In genomic region chr6:44225579-44226325, GRCh38 we compare ENCODE assay signal across 12 cellular contexts. TPM values are rescaled to one million over a fixed set of nuclear protein-coding genes. Genes with fewer than 3 reads are reported as not detected.
DNase-seq lines count a peak whose midpoint lies in the region; ATAC-seq and TF ChIP-seq lines count a peak whose summit lies in the region.
"Had no signal": no experiment of that assay in that cellular context is flagged by ENCODE, and none has a peak within 500 bp of the region (broad histone marks: within the 10 kb centered on the region; RNA-seq: fewer than 3 reads in every experiment).

No MANE protein-coding gene starts in this region.

- no peaks in the 10 kb centered on the region for H3K9me3 Mint-ChIP-seq in T-helper 2 cell treated with Interferon-gamma antibody and Interleukin-4, amounts not matched to agents 5 μg/mL and 100 μg/mL, for 36 hours

- TF ChIP-seq POLR2A in esophagus squamous epithelium (IDR thresholded peaks at IDR 0.05), result no peak

- H3K36me3 Mint-ChIP-seq in T-helper 2 cell treated with Interferon-gamma antibody and Interleukin-4, amounts not matched to agents 5 μg/mL and 100 μg/mL, for 36 hours (ENCODE audit: low read depth), result peaks cover 5% of the 10 kb centered on the region

- no peak for DNase-seq in T-helper 2 cell treated with Interferon-gamma antibody and Interleukin-4, amounts not matched to agents 5 μg/mL and 100 μg/mL, for 36 hours (ENCODE audit: low spot score)
- no peak for DNase-seq in T-helper 2 cell
- peak in 1 of 2 experiments; percentile 54 for DNase-seq in SJCRH30
- DNase-seq in esophagus squamous epithelium (lab: John Stamatoyannopoulos, UW), result no peak
- no peak for DNase-seq in COLO829 (ENCODE audit: low spot score)
- DNase-seq in DMS53 (lab: John Stamatoyannopoulos, UW), result no peak
- DNase-seq: activated CD4-positive, alpha-beta T cell treated with anti-CD3 and anti-CD28 coated beads, Interleukin-2, amount 50 U/mL, for 4 hours; dermis blood vessel endothelial cell; NCI-H526 treated with DMSO at 0.1 percent for 48 hours; stimulated activated CD4-positive, alpha-beta T cell treated with anti-CD3 and anti-CD28 coated beads, Interleukin-4, amount 100 ng/mL, for 24 hours had no signal

- intact Hi-C loops in esophagus squamous epithelium (cut with DNase I), result no loop called here

- 91% methylated on average over 5 to 6 of the region's 8 CpGs for WGBS in esophagus squamous epithelium, 2 donors

- no peak for TF ChIP-seq CTCF in esophagus squamous epithelium (IDR thresholded peaks at IDR 0.05)

- H3K36me3 ChIP-seq in SJCRH30, result peaks cover 12% of the 10 kb centered on the region; the same call in 1 of the 2 replicates
- H3K36me3 ChIP-seq in esophagus squamous epithelium, result peaks cover 3 to 19% (median 8%) of the 10 kb centered on the region in 3 donors
- H3K36me3 ChIP-seq in stomach smooth muscle (ENCODE audit: control insufficient read depth in 2 of 2, insufficient read depth in 2 of 2, low read length in 2 of 2), result peaks cover 10 to 14% of the 10 kb centered on the region in 2 donors

- ATAC-seq in HG03280 (IDR thresholded peaks at IDR 0.05; ENCODE audit: unreplicated experiment), result no peak

- H3K27ac ChIP-seq in SJCRH30 (peak overlapping the region; percentile 12; the same call in 1 of the 2 replicates), esophagus squamous epithelium (peak overlapping the region in 3 of 4 donors; percentile 62 to 65 (median 63)), stomach smooth muscle (ENCODE audit: low read length) (peak overlapping the region; percentile 97)

- no peaks in the 10 kb centered on the region for H3K27me3 ChIP-seq in SJCRH30
- no peaks in the 10 kb centered on the region for H3K27me3 ChIP-seq in esophagus squamous epithelium
- no peaks in the 10 kb centered on the region for H3K27me3 ChIP-seq in stomach smooth muscle (ENCODE audit: control insufficient read depth in 1 of 2, insufficient read depth in 2 of 2, low read length in 2 of 2)

- H3K4me3 ChIP-seq in SJCRH30, result no peak overlapping the region; the same call in 1 of the 2 replicates
- H3K4me3 ChIP-seq in esophagus squamous epithelium, result no peak overlapping the region
- peak overlapping the region; percentile 58 to 83 for H3K4me3 ChIP-seq in stomach smooth muscle (ENCODE audit: low read length in 2 of 2)

- no peak overlapping the region for H3K27ac Mint-ChIP-seq in T-helper 2 cell treated with Interferon-gamma antibody and Interleukin-4, amounts not matched to agents 5 μg/mL and 100 μg/mL, for 36 hours

- peak overlapping the region; percentile 56 for H3K4me3 Mint-ChIP-seq in T-helper 2 cell treated with Interferon-gamma antibody and Interleukin-4, amounts not matched to agents 5 μg/mL and 100 μg/mL, for 36 hours

- H3K9me3 ChIP-seq in SJCRH30 (replicated peaks) (no peaks in the 10 kb centered on the region), esophagus squamous epithelium (no peaks in the 10 kb centered on the region), stomach smooth muscle (ENCODE audit: control insufficient read depth in 2 of 2, low read length in 2 of 2) (no peaks in the 10 kb centered on the region)

- peaks cover 41% of the 10 kb centered on the region for H3K4me1 ChIP-seq in SJCRH30
- H3K4me1 ChIP-seq in esophagus squamous epithelium, result peaks cover 47 to 72% (median 61%) of the 10 kb centered on the region in 3 donors
- peaks cover 87% of the 10 kb centered on the region for H3K4me1 ChIP-seq in stomach smooth muscle (ENCODE audit: control insufficient read depth, insufficient read depth, low read length)

- H3K9ac ChIP-seq in stomach smooth muscle (ENCODE audit: low read length in 2 of 2), result peak overlapping the region; percentile 51 to 62

- H3K4me1 Mint-ChIP-seq in T-helper 2 cell treated with Interferon-gamma antibody and Interleukin-4, amounts not matched to agents 5 μg/mL and 100 μg/mL, for 36 hours (ENCODE audit: low read depth), result peaks cover 26% of the 10 kb centered on the region

- no peaks in the 10 kb centered on the region for H3K27me3 Mint-ChIP-seq in T-helper 2 cell treated with Interferon-gamma antibody and Interleukin-4, amounts not matched to agents 5 μg/mL and 100 μg/mL, for 36 hours (ENCODE audit: low read depth)

RNA-seq across cellular contexts. Expression of gene SLC29A1, which starts 2.4 kb away (rescaled TPM):
- 102 and 109 TPM in 2 replicates for total RNA-seq in SJCRH30 (2014; rRNA removed; shearing (Covaris generic))
- 10 to 100 TPM; 12.7 to 24.8 (median 22.3) TPM for total RNA-seq in esophagus squamous epithelium

RNA-seq across cellular contexts. Expression of gene MYMX, which starts 9.0 kb away (rescaled TPM):
- total RNA-seq in SJCRH30 (2014; rRNA removed; shearing (Covaris generic)), result 106 and 116 TPM in 2 replicates
- not detected for total RNA-seq in esophagus squamous epithelium
- total RNA-seq: dermis blood vessel endothelial cell had no signal

RNA-seq across cellular contexts. Expression of gene HSP90AB1, which starts 21.1 kb away (rescaled TPM):
- total RNA-seq in SJCRH30 (2014; rRNA removed; shearing (Covaris generic)), result 1,351 and 1,358 TPM in 2 replicates
- 100 to 1,000 TPM; 433 to 696 (median 601) TPM for total RNA-seq in esophagus squamous epithelium

RNA-seq across cellular contexts. Expression of gene SLC35B2, which starts 31.6 kb away (rescaled TPM):
- total RNA-seq in SJCRH30 (2014; rRNA removed; shearing (Covaris generic)), result 27.8 and 28.5 TPM in 2 replicates
- total RNA-seq in esophagus squamous epithelium, result 10 to 100 TPM in 3 of 4 donors, 1 to 10 TPM in 1; 9.7 to 34.4 (median 21.2) TPM

RNA-seq across cellular contexts. Expression of gene NFKBIE, which starts 39.6 kb away (rescaled TPM):
- total RNA-seq in SJCRH30 (2014; rRNA removed; shearing (Covaris generic)), result 7.8 and 9.6 TPM in 2 replicates
- total RNA-seq in esophagus squamous epithelium, result 10 to 100 TPM in 3 of 4 donors, 1 to 10 TPM in 1; 8.6 to 11.2 (median 10.2) TPM

Comparison
In these comparisons a context has a peak if more than half of its experiments do, and no peak if none do; other contexts are left out.
1. H3K27ac ChIP-seq: peak in every context shown above with its lines; median percentile 97 in stomach smooth muscle; 63 in esophagus squamous epithelium; 12 in SJCRH30.
2. H3K4me3 ChIP-seq: peak in stomach smooth muscle (2 of 2); none in SJCRH30 (single experiment) and esophagus squamous epithelium (0 of 4).
3. RNA of gene MYMX, which starts 9.0 kb away (total RNA-seq): 106 to 116 TPM in SJCRH30; not detected in esophagus squamous epithelium; every median in the first group is over 100 times any median in the second.